ENCODE assay signal across 1 cellular context in the genomic region with DNA sequence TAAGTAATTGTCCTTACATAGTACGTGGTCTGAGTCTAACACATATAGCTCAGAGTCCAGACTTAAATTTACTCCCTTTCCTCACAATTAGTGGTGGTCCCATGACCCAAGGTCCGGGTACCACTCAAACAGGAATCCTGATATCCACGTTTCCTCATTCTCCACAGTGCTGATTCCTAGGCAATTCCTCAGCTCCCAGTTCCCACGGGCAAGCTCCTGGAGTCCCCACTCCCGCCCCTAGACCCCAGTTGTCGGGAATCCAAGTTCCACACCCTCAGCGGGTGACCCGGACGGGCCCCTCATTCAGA.
TF ChIP-seq lines count a peak whose summit lies in the region.

No MANE protein-coding gene starts in this region.

TF ChIP-seq in HepG2, 621 proteins besides CTCF, POLR2A, EP300 and RAD21 (continues in another document):
- no peak for TF ChIP-seq ZNF230 (CRISPR knock-in tag; IDR thresholded peaks at IDR 0.05)
- TF ChIP-seq, protein P1, sequence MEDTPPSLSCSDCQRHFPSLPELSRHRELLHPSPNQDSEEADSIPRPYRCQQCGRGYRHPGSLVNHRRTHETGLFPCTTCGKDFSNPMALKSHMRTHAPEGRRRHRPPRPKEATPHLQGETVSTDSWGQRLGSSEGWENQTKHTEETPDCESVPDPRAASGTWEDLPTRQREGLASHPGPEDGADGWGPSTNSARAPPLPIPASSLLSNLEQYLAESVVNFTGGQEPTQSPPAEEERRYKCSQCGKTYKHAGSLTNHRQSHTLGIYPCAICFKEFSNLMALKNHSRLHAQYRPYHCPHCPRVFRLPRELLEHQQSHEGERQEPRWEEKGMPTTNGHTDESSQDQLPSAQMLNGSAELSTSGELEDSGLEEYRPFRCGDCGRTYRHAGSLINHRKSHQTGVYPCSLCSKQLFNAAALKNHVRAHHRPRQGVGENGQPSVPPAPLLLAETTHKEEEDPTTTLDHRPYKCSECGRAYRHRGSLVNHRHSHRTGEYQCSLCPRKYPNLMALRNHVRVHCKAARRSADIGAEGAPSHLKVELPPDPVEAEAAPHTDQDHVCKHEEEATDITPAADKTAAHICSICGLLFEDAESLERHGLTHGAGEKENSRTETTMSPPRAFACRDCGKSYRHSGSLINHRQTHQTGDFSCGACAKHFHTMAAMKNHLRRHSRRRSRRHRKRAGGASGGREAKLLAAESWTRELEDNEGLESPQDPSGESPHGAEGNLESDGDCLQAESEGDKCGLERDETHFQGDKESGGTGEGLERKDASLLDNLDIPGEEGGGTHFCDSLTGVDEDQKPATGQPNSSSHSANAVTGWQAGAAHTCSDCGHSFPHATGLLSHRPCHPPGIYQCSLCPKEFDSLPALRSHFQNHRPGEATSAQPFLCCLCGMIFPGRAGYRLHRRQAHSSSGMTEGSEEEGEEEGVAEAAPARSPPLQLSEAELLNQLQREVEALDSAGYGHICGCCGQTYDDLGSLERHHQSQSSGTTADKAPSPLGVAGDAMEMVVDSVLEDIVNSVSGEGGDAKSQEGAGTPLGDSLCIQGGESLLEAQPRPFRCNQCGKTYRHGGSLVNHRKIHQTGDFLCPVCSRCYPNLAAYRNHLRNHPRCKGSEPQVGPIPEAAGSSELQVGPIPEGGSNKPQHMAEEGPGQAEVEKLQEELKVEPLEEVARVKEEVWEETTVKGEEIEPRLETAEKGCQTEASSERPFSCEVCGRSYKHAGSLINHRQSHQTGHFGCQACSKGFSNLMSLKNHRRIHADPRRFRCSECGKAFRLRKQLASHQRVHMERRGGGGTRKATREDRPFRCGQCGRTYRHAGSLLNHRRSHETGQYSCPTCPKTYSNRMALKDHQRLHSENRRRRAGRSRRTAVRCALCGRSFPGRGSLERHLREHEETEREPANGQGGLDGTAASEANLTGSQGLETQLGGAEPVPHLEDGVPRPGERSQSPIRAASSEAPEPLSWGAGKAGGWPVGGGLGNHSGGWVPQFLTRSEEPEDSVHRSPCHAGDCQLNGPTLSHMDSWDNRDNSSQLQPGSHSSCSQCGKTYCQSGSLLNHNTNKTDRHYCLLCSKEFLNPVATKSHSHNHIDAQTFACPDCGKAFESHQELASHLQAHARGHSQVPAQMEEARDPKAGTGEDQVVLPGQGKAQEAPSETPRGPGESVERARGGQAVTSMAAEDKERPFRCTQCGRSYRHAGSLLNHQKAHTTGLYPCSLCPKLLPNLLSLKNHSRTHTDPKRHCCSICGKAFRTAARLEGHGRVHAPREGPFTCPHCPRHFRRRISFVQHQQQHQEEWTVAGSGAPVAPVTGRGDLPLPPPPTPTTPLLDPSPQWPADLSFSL (CRISPR knock-in tag; IDR thresholded peaks at IDR 0.05) = no peak
- peak; percentile 52 for TF ChIP-seq HNF4A (CRISPR knock-in tag; IDR thresholded peaks at IDR 0.05)
- TF ChIP-seq, protein P2, sequence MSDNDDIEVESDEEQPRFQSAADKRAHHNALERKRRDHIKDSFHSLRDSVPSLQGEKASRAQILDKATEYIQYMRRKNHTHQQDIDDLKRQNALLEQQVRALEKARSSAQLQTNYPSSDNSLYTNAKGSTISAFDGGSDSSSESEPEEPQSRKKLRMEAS (IDR thresholded peaks at IDR 0.05) = no peak; the same call in 1 of the 2 replicates
- no peak for TF ChIP-seq MTF2 (CRISPR knock-in tag; IDR thresholded peaks at IDR 0.05; ENCODE audit: borderline replicate concordance)
- TF ChIP-seq FIP1L1 (IDR thresholded peaks at IDR 0.05; ENCODE audit: borderline replicate concordance, insufficient read depth, low read depth, low read length) = no peak
- TF ChIP-seq FOXK1 (CRISPR knock-in tag; IDR thresholded peaks at IDR 0.05; ENCODE audit: borderline replicate concordance, low read depth) = no peak
- TF ChIP-seq ZNF562 (CRISPR knock-in tag; IDR thresholded peaks at IDR 0.05; ENCODE audit: borderline replicate concordance) = no peak
- TF ChIP-seq KDM6A (CRISPR knock-in tag; IDR thresholded peaks at IDR 0.05; ENCODE audit: low read depth) = no peak
- TF ChIP-seq, protein P3, sequence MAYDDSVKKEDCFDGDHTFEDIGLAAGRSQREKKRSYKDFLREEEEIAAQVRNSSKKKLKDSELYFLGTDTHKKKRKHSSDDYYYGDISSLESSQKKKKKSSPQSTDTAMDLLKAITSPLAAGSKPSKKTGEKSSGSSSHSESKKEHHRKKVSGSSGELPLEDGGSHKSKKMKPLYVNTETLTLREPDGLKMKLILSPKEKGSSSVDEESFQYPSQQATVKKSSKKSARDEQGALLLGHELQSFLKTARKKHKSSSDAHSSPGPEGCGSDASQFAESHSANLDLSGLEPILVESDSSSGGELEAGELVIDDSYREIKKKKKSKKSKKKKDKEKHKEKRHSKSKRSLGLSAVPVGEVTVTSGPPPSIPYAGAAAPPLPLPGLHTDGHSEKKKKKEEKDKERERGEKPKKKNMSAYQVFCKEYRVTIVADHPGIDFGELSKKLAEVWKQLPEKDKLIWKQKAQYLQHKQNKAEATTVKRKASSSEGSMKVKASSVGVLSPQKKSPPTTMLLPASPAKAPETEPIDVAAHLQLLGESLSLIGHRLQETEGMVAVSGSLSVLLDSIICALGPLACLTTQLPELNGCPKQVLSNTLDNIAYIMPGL (CRISPR knock-in tag; IDR thresholded peaks at IDR 0.05; ENCODE audit: borderline replicate concordance in 1 of 2, low read depth in 1 of 2) = 0 out of 4 replicates have a peak, but pooled peaks of 1 of the 2 experiments have one; percentile 20
- TF ChIP-seq, protein P4, sequence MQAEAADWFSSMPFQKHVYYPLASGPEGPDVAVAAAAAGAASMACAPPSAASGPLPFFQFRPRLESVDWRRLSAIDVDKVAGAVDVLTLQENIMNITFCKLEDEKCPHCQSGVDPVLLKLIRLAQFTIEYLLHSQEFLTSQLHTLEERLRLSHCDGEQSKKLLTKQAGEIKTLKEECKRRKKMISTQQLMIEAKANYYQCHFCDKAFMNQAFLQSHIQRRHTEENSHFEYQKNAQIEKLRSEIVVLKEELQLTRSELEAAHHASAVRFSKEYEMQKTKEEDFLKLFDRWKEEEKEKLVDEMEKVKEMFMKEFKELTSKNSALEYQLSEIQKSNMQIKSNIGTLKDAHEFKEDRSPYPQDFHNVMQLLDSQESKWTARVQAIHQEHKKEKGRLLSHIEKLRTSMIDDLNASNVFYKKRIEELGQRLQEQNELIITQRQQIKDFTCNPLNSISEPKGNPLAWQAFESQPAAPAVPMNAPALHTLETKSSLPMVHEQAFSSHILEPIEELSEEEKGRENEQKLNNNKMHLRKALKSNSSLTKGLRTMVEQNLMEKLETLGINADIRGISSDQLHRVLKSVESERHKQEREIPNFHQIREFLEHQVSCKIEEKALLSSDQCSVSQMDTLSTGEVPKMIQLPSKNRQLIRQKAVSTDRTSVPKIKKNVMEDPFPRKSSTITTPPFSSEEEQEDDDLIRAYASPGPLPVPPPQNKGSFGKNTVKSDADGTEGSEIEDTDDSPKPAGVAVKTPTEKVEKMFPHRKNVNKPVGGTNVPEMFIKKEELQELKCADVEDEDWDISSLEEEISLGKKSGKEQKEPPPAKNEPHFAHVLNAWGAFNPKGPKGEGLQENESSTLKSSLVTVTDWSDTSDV (CRISPR knock-in tag; IDR thresholded peaks at IDR 0.05) = no peak
- no peak for TF ChIP-seq HDAC6 (IDR thresholded peaks at IDR 0.05; ENCODE audit: low read depth, low read length)
- TF ChIP-seq, protein P5, sequence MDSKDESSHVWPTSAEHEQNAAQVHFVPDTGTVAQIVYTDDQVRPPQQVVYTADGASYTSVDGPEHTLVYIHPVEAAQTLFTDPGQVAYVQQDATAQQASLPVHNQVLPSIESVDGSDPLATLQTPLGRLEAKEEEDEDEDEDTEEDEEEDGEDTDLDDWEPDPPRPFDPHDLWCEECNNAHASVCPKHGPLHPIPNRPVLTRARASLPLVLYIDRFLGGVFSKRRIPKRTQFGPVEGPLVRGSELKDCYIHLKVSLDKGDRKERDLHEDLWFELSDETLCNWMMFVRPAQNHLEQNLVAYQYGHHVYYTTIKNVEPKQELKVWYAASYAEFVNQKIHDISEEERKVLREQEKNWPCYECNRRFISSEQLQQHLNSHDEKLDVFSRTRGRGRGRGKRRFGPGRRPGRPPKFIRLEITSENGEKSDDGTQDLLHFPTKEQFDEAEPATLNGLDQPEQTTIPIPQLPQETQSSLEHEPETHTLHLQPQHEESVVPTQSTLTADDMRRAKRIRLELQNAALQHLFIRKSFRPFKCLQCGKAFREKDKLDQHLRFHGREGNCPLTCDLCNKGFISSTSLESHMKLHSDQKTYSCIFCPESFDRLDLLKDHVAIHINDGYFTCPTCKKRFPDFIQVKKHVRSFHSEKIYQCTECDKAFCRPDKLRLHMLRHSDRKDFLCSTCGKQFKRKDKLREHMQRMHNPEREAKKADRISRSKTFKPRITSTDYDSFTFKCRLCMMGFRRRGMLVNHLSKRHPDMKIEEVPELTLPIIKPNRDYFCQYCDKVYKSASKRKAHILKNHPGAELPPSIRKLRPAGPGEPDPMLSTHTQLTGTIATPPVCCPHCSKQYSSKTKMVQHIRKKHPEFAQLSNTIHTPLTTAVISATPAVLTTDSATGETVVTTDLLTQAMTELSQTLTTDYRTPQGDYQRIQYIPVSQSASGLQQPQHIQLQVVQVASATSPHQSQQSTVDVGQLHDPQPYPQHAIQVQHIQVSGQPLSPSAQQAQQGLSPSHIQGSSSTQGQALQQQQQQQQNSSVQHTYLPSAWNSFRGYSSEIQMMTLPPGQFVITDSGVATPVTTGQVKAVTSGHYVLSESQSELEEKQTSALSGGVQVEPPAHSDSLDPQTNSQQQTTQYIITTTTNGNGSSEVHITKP (CRISPR knock-in tag; IDR thresholded peaks at IDR 0.05; ENCODE audit: low read depth) = no peak
- TF ChIP-seq, protein P6, sequence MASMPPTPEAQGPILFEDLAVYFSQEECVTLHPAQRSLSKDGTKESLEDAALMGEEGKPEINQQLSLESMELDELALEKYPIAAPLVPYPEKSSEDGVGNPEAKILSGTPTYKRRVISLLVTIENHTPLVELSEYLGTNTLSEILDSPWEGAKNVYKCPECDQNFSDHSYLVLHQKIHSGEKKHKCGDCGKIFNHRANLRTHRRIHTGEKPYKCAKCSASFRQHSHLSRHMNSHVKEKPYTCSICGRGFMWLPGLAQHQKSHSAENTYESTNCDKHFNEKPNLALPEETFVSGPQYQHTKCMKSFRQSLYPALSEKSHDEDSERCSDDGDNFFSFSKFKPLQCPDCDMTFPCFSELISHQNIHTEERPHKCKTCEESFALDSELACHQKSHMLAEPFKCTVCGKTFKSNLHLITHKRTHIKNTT (CRISPR knock-in tag; IDR thresholded peaks at IDR 0.05) = no peak
- TF ChIP-seq ATF7-NPFF (CRISPR knock-in tag; IDR thresholded peaks at IDR 0.05; ENCODE audit: low read depth) = no peak
- no peak for TF ChIP-seq ZNF724P (CRISPR knock-in tag; IDR thresholded peaks at IDR 0.05; ENCODE audit: borderline replicate concordance)
- TF ChIP-seq HNRNPUL1 (IDR thresholded peaks at IDR 0.05; ENCODE audit: low read depth, low read length) = no peak
- TF ChIP-seq ARNTL (CRISPR knock-in tag; IDR thresholded peaks at IDR 0.05) = 0 out of 2 replicates have a peak, but pooled peaks have one; percentile 5
- no peak for TF ChIP-seq ZNF772 (CRISPR knock-in tag; IDR thresholded peaks at IDR 0.05)
- TF ChIP-seq ZNF891 (CRISPR knock-in tag; IDR thresholded peaks at IDR 0.05) = no peak
- peak; percentile 63; the same call in 1 of the 2 replicates for TF ChIP-seq NCOR1 (IDR thresholded peaks at IDR 0.05; ENCODE audit: borderline replicate concordance, low read length)
- TF ChIP-seq PRMT3 (CRISPR knock-in tag; IDR thresholded peaks at IDR 0.05; ENCODE audit: borderline replicate concordance, low read depth) = no peak
- TF ChIP-seq ZNF790 (CRISPR knock-in tag; IDR thresholded peaks at IDR 0.05; ENCODE audit: borderline replicate concordance) = no peak
- TF ChIP-seq, protein P7, sequence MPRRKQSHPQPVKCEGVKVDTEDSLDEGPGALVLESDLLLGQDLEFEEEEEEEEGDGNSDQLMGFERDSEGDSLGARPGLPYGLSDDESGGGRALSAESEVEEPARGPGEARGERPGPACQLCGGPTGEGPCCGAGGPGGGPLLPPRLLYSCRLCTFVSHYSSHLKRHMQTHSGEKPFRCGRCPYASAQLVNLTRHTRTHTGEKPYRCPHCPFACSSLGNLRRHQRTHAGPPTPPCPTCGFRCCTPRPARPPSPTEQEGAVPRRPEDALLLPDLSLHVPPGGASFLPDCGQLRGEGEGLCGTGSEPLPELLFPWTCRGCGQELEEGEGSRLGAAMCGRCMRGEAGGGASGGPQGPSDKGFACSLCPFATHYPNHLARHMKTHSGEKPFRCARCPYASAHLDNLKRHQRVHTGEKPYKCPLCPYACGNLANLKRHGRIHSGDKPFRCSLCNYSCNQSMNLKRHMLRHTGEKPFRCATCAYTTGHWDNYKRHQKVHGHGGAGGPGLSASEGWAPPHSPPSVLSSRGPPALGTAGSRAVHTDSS (CRISPR knock-in tag; conservative IDR thresholded peaks at IDR 0.05) = no peak
- TF ChIP-seq, protein P8, sequence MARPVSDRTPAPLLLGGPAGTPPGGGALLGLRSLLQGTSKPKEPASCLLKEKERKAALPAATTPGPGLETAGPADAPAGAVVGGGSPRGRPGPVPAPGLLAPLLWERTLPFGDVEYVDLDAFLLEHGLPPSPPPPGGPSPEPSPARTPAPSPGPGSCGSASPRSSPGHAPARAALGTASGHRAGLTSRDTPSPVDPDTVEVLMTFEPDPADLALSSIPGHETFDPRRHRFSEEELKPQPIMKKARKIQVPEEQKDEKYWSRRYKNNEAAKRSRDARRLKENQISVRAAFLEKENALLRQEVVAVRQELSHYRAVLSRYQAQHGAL (CRISPR knock-in tag; IDR thresholded peaks at IDR 0.05; ENCODE audit: not compliant biosample characterization) = no peak
- no peak for TF ChIP-seq SMAD9 (CRISPR knock-in tag; IDR thresholded peaks at IDR 0.05)
- TF ChIP-seq, protein P9, sequence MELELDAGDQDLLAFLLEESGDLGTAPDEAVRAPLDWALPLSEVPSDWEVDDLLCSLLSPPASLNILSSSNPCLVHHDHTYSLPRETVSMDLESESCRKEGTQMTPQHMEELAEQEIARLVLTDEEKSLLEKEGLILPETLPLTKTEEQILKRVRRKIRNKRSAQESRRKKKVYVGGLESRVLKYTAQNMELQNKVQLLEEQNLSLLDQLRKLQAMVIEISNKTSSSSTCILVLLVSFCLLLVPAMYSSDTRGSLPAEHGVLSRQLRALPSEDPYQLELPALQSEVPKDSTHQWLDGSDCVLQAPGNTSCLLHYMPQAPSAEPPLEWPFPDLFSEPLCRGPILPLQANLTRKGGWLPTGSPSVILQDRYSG (CRISPR knock-in tag; IDR thresholded peaks at IDR 0.05) = peak; percentile 27; the same call in 1 of the 2 replicates
- TF ChIP-seq JARID2 (CRISPR knock-in tag; IDR thresholded peaks at IDR 0.05; ENCODE audit: insufficient replicate concordance) = no peak
- TF ChIP-seq GPN1 (CRISPR knock-in tag; IDR thresholded peaks at IDR 0.05; ENCODE audit: borderline replicate concordance) = no peak
- no peak for TF ChIP-seq ZKSCAN8 (CRISPR knock-in tag; IDR thresholded peaks at IDR 0.05; ENCODE audit: borderline replicate concordance)
